In the genomic region with DNA sequence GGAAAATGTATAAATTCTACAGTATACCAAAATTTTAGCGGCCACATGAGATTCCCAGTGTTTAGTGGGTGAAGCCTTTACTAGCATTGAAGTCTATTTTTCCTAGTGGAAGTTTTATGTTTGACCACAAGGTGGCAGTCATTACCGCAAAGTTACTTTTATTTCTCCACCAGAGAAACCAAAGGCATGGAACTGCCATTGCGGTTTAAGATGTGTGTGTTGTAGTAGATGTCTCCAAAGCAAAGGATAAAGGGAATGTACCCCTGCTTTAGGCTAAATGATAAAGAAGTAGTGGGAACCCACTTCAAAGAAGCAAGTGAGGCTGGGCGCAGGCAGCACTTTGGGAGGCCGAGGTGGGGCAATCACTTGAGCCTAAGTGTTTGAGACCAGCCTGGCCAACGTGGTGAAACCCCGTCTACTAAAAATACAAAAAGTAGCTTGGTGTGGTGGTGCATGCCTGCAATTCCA, we compare ENCODE assay signal across 8 cellular contexts.
DNase-seq lines count a peak whose midpoint lies in the region; ATAC-seq lines count a peak whose summit lies in the region.

No MANE protein-coding gene starts in this region.

- H3K27ac Mint-ChIP-seq in T-helper 2 cell treated with Interferon-gamma antibody and Interleukin-4, amounts not matched to agents 5 μg/mL and 100 μg/mL, for 36 hours, result no peak overlapping the region
- H3K27ac Mint-ChIP-seq in naive B cell, result peak overlapping the region; percentile 2 to 81 (median 62)

- no peak overlapping the region for H3K4me3 Mint-ChIP-seq in T-helper 2 cell treated with Interferon-gamma antibody and Interleukin-4, amounts not matched to agents 5 μg/mL and 100 μg/mL, for 36 hours
- no peak overlapping the region for H3K4me3 Mint-ChIP-seq in naive B cell

- peak; percentile 42 for DNase-seq in COLO668 (lab: John Stamatoyannopoulos, UW; ENCODE audit: unreplicated experiment)
- DNase-seq in NCI-H1694 treated with DMSO at 0.1 percent for 48 hours (lab: John Stamatoyannopoulos, UW), result peak; percentile 89
- peak; percentile 32 for DNase-seq in T-helper 2 cell treated with Interferon-gamma antibody and Interleukin-4, amounts not matched to agents 5 μg/mL and 100 μg/mL, for 36 hours (ENCODE audit: low spot score)
- peak; percentile 73 for DNase-seq in epidermal melanocyte (ENCODE audit: insufficient read length, low spot score)
- peak; percentile 59 for DNase-seq in naive B cell

- H3K4me1 Mint-ChIP-seq in T-helper 2 cell treated with Interferon-gamma antibody and Interleukin-4, amounts not matched to agents 5 μg/mL and 100 μg/mL, for 36 hours (ENCODE audit: low read depth), result peaks cover 33% of the 10 kb centered on the region
- peaks cover 5 to 25% (median 17%) of the 10 kb centered on the region in 3 donors for H3K4me1 Mint-ChIP-seq in naive B cell

- H3K27me3 Mint-ChIP-seq in T-helper 2 cell treated with Interferon-gamma antibody and Interleukin-4, amounts not matched to agents 5 μg/mL and 100 μg/mL, for 36 hours (ENCODE audit: low read depth), result no peaks in the 10 kb centered on the region
- H3K27me3 Mint-ChIP-seq in naive B cell, result no peaks in the 10 kb centered on the region

- ATAC-seq in GM18867 (IDR thresholded peaks at IDR 0.05; ENCODE audit: unreplicated experiment), result peak; percentile 44
- ATAC-seq in naive B cell (ENCODE audit: low read depth in 2 of 2), result peak; percentile 64 to 74
- no peak for ATAC-seq in GM21381 (IDR thresholded peaks at IDR 0.05; ENCODE audit: unreplicated experiment)
- ATAC-seq in HG02798 (IDR thresholded peaks at IDR 0.05; ENCODE audit: poor library complexity, unreplicated experiment), result no peak

- peaks cover 6% of the 10 kb centered on the region for H3K9me3 Mint-ChIP-seq in T-helper 2 cell treated with Interferon-gamma antibody and Interleukin-4, amounts not matched to agents 5 μg/mL and 100 μg/mL, for 36 hours
- H3K9me3 Mint-ChIP-seq in naive B cell, result peaks cover 0 to 9% (median 3%) of the 10 kb centered on the region in 7 donors

- peaks cover 77% of the 10 kb centered on the region for H3K36me3 Mint-ChIP-seq in T-helper 2 cell treated with Interferon-gamma antibody and Interleukin-4, amounts not matched to agents 5 μg/mL and 100 μg/mL, for 36 hours (ENCODE audit: low read depth)
- no peaks in the 10 kb centered on the region for H3K36me3 Mint-ChIP-seq in naive B cell

Comparison
In these comparisons a context has a peak if more than half of its experiments do, and no peak if none do; other contexts are left out.
1. DNase-seq: peak in every context shown above with its lines; median percentile 89 in NCI-H1694 treated with DMSO at 0.1 percent for 48 hours; 73 in epidermal melanocyte; 59 in naive B cell; 42 in COLO668; 32 in T-helper 2 cell treated with Interferon-gamma antibody and Interleukin-4, amounts not matched to agents 5 μg/mL and 100 μg/mL, for 36 hours.
2. ATAC-seq: peak in GM18867 (single experiment) and naive B cell (2 of 2); none in GM21381 (single experiment) and HG02798 (single experiment).